7 cellular contexts compared by ENCODE assay signal in the genomic region with DNA sequence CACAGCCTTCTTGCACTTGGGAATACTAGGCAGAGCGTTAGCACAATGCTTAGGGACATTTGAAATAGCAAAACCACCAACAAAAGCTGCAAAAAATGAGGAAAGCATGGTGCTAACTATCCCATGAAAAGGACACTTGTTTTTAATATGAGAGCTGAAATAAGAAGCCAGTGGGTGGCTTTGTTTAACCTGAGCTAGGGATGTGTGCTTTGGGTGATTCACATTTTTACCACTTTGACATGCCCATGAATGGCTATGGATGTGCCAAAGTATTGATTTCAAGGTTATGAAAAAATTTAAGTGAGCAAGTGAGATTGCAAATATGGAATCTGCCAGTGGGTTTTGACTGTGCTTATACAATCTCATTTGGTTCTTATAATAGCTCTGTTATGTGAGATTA.
"Had no signal": no experiment of that assay in that cellular context is flagged by ENCODE, and none has a peak within 500 bp of the region (broad histone marks: within the 10 kb centered on the region; RNA-seq: fewer than 3 reads in every experiment).

No MANE protein-coding gene starts in this region.

- H3K27ac ChIP-seq: HL-60 had no signal

- H3K27ac Mint-ChIP-seq: IgD-negative memory B cell had no signal

- ATAC-seq: HepG2, K562 had no signal

- H3K4me3 ChIP-seq: K562 had no signal

- H3K27me3 Mint-ChIP-seq: IgD-negative memory B cell had no signal

- H3K4me1 Mint-ChIP-seq: IgD-negative memory B cell had no signal

- DNase-seq: IMR-90, KBM-7, KG1 had no signal

- H3K36me3 Mint-ChIP-seq: IgD-negative memory B cell had no signal

- H3K4me3 Mint-ChIP-seq: IgD-negative memory B cell had no signal
